ENCODE assay signal across 1 cellular context in genomic region chr9:17134843-17135577, GRCh38.
TF ChIP-seq lines count a peak whose summit lies in the region.

CNTLN (plus strand) TSS chr9:17135040; CDS start chr9:17135066, 26 bp downstream.

TF ChIP-seq in HepG2, 621 proteins besides CTCF, POLR2A, EP300 and RAD21 (continued from another document and continues in another):
- TF ChIP-seq ZNF513 (CRISPR knock-in tag; conservative IDR thresholded peaks at IDR 0.05) = no peak
- TF ChIP-seq KDM6A (CRISPR knock-in tag; IDR thresholded peaks at IDR 0.05; ENCODE audit: low read depth) = no peak
- TF ChIP-seq ATAD3A (CRISPR knock-in tag; IDR thresholded peaks at IDR 0.05) = no peak
- TF ChIP-seq AGO2 (optimal IDR thresholded peaks at IDR 0.05; ENCODE audit: low read depth, low read length) = peak; percentile 58
- TF ChIP-seq FUBP1 (CRISPR knock-in tag; IDR thresholded peaks at IDR 0.05; ENCODE audit: borderline replicate concordance) = no peak
- peak; percentile 31; the same call in 1 of the 2 replicates for TF ChIP-seq RFXAP (CRISPR knock-in tag; IDR thresholded peaks at IDR 0.05; ENCODE audit: borderline replicate concordance)
- no peak for TF ChIP-seq ZNF589 (CRISPR knock-in tag; conservative IDR thresholded peaks at IDR 0.05)
- TF ChIP-seq NFIB (CRISPR knock-in tag; IDR thresholded peaks at IDR 0.05; ENCODE audit: borderline replicate concordance) = no peak
- no peak for TF ChIP-seq ZBTB42 (CRISPR knock-in tag; IDR thresholded peaks at IDR 0.05)
- TF ChIP-seq ZSCAN25 (CRISPR knock-in tag; IDR thresholded peaks at IDR 0.05) = no peak
- peak; percentile 72; the same call in 1 of the 2 replicates for TF ChIP-seq ZSCAN21 (CRISPR knock-in tag; IDR thresholded peaks at IDR 0.05; ENCODE audit: borderline replicate concordance)
- no peak for TF ChIP-seq PLSCR1 (CRISPR knock-in tag; IDR thresholded peaks at IDR 0.05; ENCODE audit: borderline replicate concordance)
- TF ChIP-seq MEF2D (CRISPR knock-in tag; IDR thresholded peaks at IDR 0.05) = 0 out of 2 replicates have a peak, but pooled peaks have one; percentile 42
- TF ChIP-seq CHCHD3 (CRISPR knock-in tag; IDR thresholded peaks at IDR 0.05) = peak; percentile 87; the same call in 1 of the 2 replicates
- no peak for TF ChIP-seq ZNF556 (CRISPR knock-in tag; IDR thresholded peaks at IDR 0.05; ENCODE audit: borderline replicate concordance)
- TF ChIP-seq ELF4 (CRISPR knock-in tag; IDR thresholded peaks at IDR 0.05; ENCODE audit: borderline replicate concordance) = no peak
- no peak for TF ChIP-seq RFX3 (CRISPR knock-in tag; IDR thresholded peaks at IDR 0.05)
- no peak; the same call in 1 of the 2 replicates for TF ChIP-seq ZNF670 (CRISPR knock-in tag; IDR thresholded peaks at IDR 0.05; ENCODE audit: borderline replicate concordance)
- no peak for TF ChIP-seq KIAA2018 (CRISPR knock-in tag; IDR thresholded peaks at IDR 0.05; ENCODE audit: borderline replicate concordance)
- TF ChIP-seq REST (IDR thresholded peaks at IDR 0.05; ENCODE audit: borderline replicate concordance in 1 of 2, low read depth in 1 of 2, low read length in 2 of 2) = no peak
- TF ChIP-seq SAP130 (CRISPR knock-in tag; IDR thresholded peaks at IDR 0.05; ENCODE audit: low read depth) = peak; percentile 36; the same call in 1 of the 2 replicates
- TF ChIP-seq ZNF407 (CRISPR knock-in tag; IDR thresholded peaks at IDR 0.05; ENCODE audit: not compliant biosample characterization) = peak; percentile 67
- peak; percentile 95 for TF ChIP-seq E2F5 (CRISPR knock-in tag; conservative IDR thresholded peaks at IDR 0.05)
- no peak for TF ChIP-seq HMG20B (CRISPR knock-in tag; conservative IDR thresholded peaks at IDR 0.05)
- TF ChIP-seq ZNF883 (CRISPR knock-in tag; IDR thresholded peaks at IDR 0.05; ENCODE audit: not compliant biosample characterization) = peak; percentile 83
- no peak for TF ChIP-seq ZNF333 (CRISPR knock-in tag; IDR thresholded peaks at IDR 0.05; ENCODE audit: borderline replicate concordance)
- TF ChIP-seq SSRP1 (CRISPR knock-in tag; IDR thresholded peaks at IDR 0.05) = no peak
- TF ChIP-seq ZFY (CRISPR knock-in tag; IDR thresholded peaks at IDR 0.05) = peak; percentile 82
- no peak for TF ChIP-seq KDM4B (CRISPR knock-in tag; IDR thresholded peaks at IDR 0.05)
